ENCODE assay signal across 22 cellular contexts in the genomic region with DNA sequence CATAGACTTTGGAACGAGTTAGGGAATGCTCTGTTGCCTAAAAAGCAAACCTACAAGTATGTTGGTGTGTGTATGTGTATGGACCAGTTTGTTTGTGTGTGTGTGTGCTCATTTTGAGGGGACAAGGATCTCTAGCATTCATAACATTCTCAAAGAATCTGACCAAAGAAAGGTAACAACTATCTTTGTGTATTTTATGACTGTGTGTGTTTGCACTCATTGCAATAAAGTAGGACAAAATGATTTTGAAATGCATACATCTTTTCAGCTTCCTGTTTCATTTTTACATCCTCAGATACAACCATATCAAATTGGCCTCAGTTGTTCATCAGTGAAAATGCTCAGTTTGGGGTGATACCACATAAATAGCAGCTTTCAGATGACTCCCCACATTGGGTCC. TPM values are rescaled to one million over a fixed set of nuclear protein-coding genes. Genes with fewer than 3 reads are reported as not detected.
DNase-seq lines count a peak whose midpoint lies in the region; ATAC-seq and TF ChIP-seq lines count a peak whose summit lies in the region.
"Had no signal": no experiment of that assay in that cellular context is flagged by ENCODE, and none has a peak within 500 bp of the region (broad histone marks: within the 10 kb centered on the region; RNA-seq: fewer than 3 reads in every experiment).

No MANE protein-coding gene starts in this region.

- peaks cover 18% of the 10 kb centered on the region for H3K4me1 ChIP-seq in Loucy (ENCODE audit: insufficient read depth, low read length, poor library complexity, severe bottlenecking)

- H3K9me2 ChIP-seq in Loucy (replicated peaks; ENCODE audit: low read depth, low read length) = no peaks in the 10 kb centered on the region
- H3K9me2 ChIP-seq: SK-N-SH had no signal

- peak overlapping the region; percentile 37 for H3K4me2 ChIP-seq in Loucy (ENCODE audit: low read depth, low read length, poor library complexity, severe bottlenecking)
- H3K4me2 ChIP-seq: SK-N-SH had no signal

- H3K9ac ChIP-seq in Loucy (ENCODE audit: low read depth, low read length, poor library complexity, severe bottlenecking) = no peak overlapping the region
- H3K9ac ChIP-seq: SK-N-SH had no signal

- no peak overlapping the region for H3K4me3 Mint-ChIP-seq in stimulated activated naive CD8-positive, alpha-beta T cell treated with anti-CD3 and anti-CD28 coated beads, Interleukin-15, amount 100 ng/mL, for 72 hours
- H3K4me3 Mint-ChIP-seq: CD14-positive monocyte, H9, T-cell had no signal

- no peaks in the 10 kb centered on the region for H3K79me2 ChIP-seq in Loucy (ENCODE audit: insufficient read depth, low read length)

- no peaks in the 10 kb centered on the region for H3F3A ChIP-seq in Loucy (ENCODE audit: low read depth)

- no peaks in the 10 kb centered on the region for H3K36me3 ChIP-seq in Loucy (ENCODE audit: insufficient read depth, low read length)

- H3K27ac Mint-ChIP-seq in stimulated activated naive CD8-positive, alpha-beta T cell treated with anti-CD3 and anti-CD28 coated beads, Interleukin-15, amount 100 ng/mL, for 72 hours = no peak overlapping the region
- H3K27ac Mint-ChIP-seq: CD14-positive monocyte, H9, T-cell had no signal

- peak overlapping the region; percentile 89 for H2AFZ ChIP-seq in Loucy (ENCODE audit: low read length)

- H3K4me3 ChIP-seq in Loucy (ENCODE audit: low read length, poor library complexity, severe bottlenecking) = no peak overlapping the region

- ATAC-seq in GM18858 (IDR thresholded peaks at IDR 0.05; ENCODE audit: unreplicated experiment) = peak; percentile 9
- peak; percentile 20 for ATAC-seq in GM21717 (IDR thresholded peaks at IDR 0.05; ENCODE audit: unreplicated experiment)
- ATAC-seq in left colon = peak; percentile 74
- ATAC-seq in stimulated activated naive CD8-positive, alpha-beta T cell treated with anti-CD3 and anti-CD28 coated beads, Interleukin-15, amount 100 ng/mL, for 72 hours = no peak
- ATAC-seq: HepG2, T-cell had no signal

- no peak for DNase-seq in left colon
- no peak for DNase-seq in stimulated activated naive CD8-positive, alpha-beta T cell treated with anti-CD3 and anti-CD28 coated beads, Interleukin-15, amount 100 ng/mL, for 72 hours
- no peak for DNase-seq in NCI-H2227 (lab: John Stamatoyannopoulos, UW; ENCODE audit: unreplicated experiment)
- no peak for DNase-seq in NCI-H510A treated with DMSO at 0.1 percent for 48 hours (lab: John Stamatoyannopoulos, UW)
- DNase-seq in NCI-H146 treated with DMSO at 0.1 percent for 48 hours (lab: John Stamatoyannopoulos, UW; ENCODE audit: unreplicated experiment) = no peak
- DNase-seq: ACHN, AML-193, DMS 273 treated with DMSO at 0.1 percent for 48 hours, H9, KG1, NCI-H1092, NCI-H1694 treated with DMSO at 0.1 percent for 48 hours, NCI-H69, SHP77, SK-N-SH, T-cell, T-helper 9 cell had no signal

- intact Hi-C loops in left colon (cut with DNase I, micrococcal nuclease) = no loop called here

- H3K9me3 ChIP-seq in Loucy (ENCODE audit: insufficient read depth, low read depth, low read length) = no peaks in the 10 kb centered on the region
- H3K9me3 ChIP-seq: SK-N-SH had no signal

- H4K20me1 ChIP-seq in Loucy (ENCODE audit: insufficient read depth, low read length, poor library complexity, severe bottlenecking) = no peaks in the 10 kb centered on the region

- no peaks in the 10 kb centered on the region for H3K4me1 Mint-ChIP-seq in stimulated activated naive CD8-positive, alpha-beta T cell treated with anti-CD3 and anti-CD28 coated beads, Interleukin-15, amount 100 ng/mL, for 72 hours
- H3K4me1 Mint-ChIP-seq: CD14-positive monocyte, H9, T-cell had no signal

- H3K9me3 Mint-ChIP-seq in stimulated activated naive CD8-positive, alpha-beta T cell treated with anti-CD3 and anti-CD28 coated beads, Interleukin-15, amount 100 ng/mL, for 72 hours = no peaks in the 10 kb centered on the region
- H3K9me3 Mint-ChIP-seq: T-cell had no signal

- no peaks in the 10 kb centered on the region for H3K27me3 ChIP-seq in Loucy (ENCODE audit: insufficient read depth, low read length, poor library complexity, severe bottlenecking)

- no peak for TF ChIP-seq CTCF in Loucy (conservative IDR thresholded peaks at IDR 0.05; ENCODE audit: low read length)

- no peaks in the 10 kb centered on the region for H3K27me3 Mint-ChIP-seq in stimulated activated naive CD8-positive, alpha-beta T cell treated with anti-CD3 and anti-CD28 coated beads, Interleukin-15, amount 100 ng/mL, for 72 hours

RNA-seq across cellular contexts. Expression of a gene that starts 8.3 kb away (rescaled TPM):
- total RNA-seq in left colon = 10 to 100 TPM; 26.7 to 34.3 TPM
- total RNA-seq: HepG2 had no signal
